Comparison of ENCODE assay signal across 25 cellular contexts in genomic region chr17:83071365-83071764, GRCh38.
"Had no signal": no experiment of that assay in that cellular context is flagged by ENCODE, and none has a peak within 500 bp of the region (broad histone marks: within the 10 kb centered on the region; RNA-seq: fewer than 3 reads in every experiment).

No MANE protein-coding gene starts in this region.

- H3K9me3 Mint-ChIP-seq: activated CD4-positive, alpha-beta memory T cell treated with anti-CD3 and anti-CD28 coated beads, Interleukin-2, amount 10 ng/mL, durations not matched to agents 7 days and 5 days; activated naive CD4-positive, alpha-beta T cell treated with anti-CD3 and anti-CD28 coated beads, Interleukin-2, amount 50 U/mL, for 72 hours; activated T-cell treated with anti-CD3 and anti-CD28 coated beads, Interleukin-2, amount 50 U/mL, for 24 hours; T-cell had no signal

- H3K27ac Mint-ChIP-seq: activated CD4-positive, alpha-beta memory T cell treated with anti-CD3 and anti-CD28 coated beads, Interleukin-2, amount 10 ng/mL, durations not matched to agents 7 days and 5 days; activated naive CD4-positive, alpha-beta T cell treated with anti-CD3 and anti-CD28 coated beads, Interleukin-2, amount 50 U/mL, for 72 hours; activated T-cell treated with anti-CD3 and anti-CD28 coated beads, Interleukin-2, amount 50 U/mL, for 24 hours had no signal

- H3K36me3 Mint-ChIP-seq: activated naive CD4-positive, alpha-beta T cell treated with anti-CD3 and anti-CD28 coated beads, Interleukin-2, amount 50 U/mL, for 72 hours; brain; T-cell had no signal

- H3K4me3 Mint-ChIP-seq: activated CD4-positive, alpha-beta memory T cell treated with anti-CD3 and anti-CD28 coated beads, Interleukin-2, amount 10 ng/mL, durations not matched to agents 7 days and 5 days; activated T-cell treated with anti-CD3 and anti-CD28 coated beads, Interleukin-2, amount 50 U/mL, for 24 hours had no signal

- H3K27ac ChIP-seq: adrenal gland, cardiac muscle cell, coronary artery, dorsolateral prefrontal cortex, left lung, parathyroid adenoma, right atrium auricular region, spleen, thoracic aorta, VCaP had no signal

- H3K36me3 ChIP-seq: adrenal gland, cardiac muscle cell, left lung, right atrium auricular region, spleen, thoracic aorta had no signal

- H3K9me3 ChIP-seq: adrenal gland, left lung, right atrium auricular region, spleen, thoracic aorta had no signal

- H3K4me3 ChIP-seq: adrenal gland, cardiac muscle cell, coronary artery, dorsolateral prefrontal cortex, left lung, lung, right atrium auricular region, spleen, thoracic aorta had no signal

- H3K4me1 ChIP-seq: adrenal gland, parathyroid adenoma, right atrium auricular region had no signal

- H3K9ac ChIP-seq: parathyroid adenoma had no signal

- H3K27me3 ChIP-seq: adrenal gland, dorsolateral prefrontal cortex, right atrium auricular region had no signal

- DNase-seq: activated CD4-positive, alpha-beta memory T cell treated with anti-CD3 and anti-CD28 coated beads, Interleukin-2, amount 10 ng/mL, durations not matched to agents 7 days and 5 days; activated CD4-positive, alpha-beta T cell treated with anti-CD3 and anti-CD28 coated beads for 48 hours; activated CD8-positive, alpha-beta memory T cell treated with anti-CD3 and anti-CD28 coated beads, Interleukin-2, amount 50 U/mL, for 48 hours; activated naive CD4-positive, alpha-beta T cell; activated T-cell treated with anti-CD3 and anti-CD28 coated beads, Interleukin-2, amount 50 U/mL, for 24 hours; adrenal gland; aorta; dorsolateral prefrontal cortex; effector memory CD4-positive, alpha-beta T cell; mesendoderm; occipital lobe; spleen; stimulated activated naive CD4-positive, alpha-beta T cell treated with Interleukin-2 at 50 U/mL for 16 hours; T-cell; T-helper 9 cell had no signal

- H3K27me3 Mint-ChIP-seq: activated T-cell treated with anti-CD3 and anti-CD28 coated beads, Interleukin-2, amount 50 U/mL, for 24 hours had no signal
